ENCODE assay signal across 19 cellular contexts in the genomic region with DNA sequence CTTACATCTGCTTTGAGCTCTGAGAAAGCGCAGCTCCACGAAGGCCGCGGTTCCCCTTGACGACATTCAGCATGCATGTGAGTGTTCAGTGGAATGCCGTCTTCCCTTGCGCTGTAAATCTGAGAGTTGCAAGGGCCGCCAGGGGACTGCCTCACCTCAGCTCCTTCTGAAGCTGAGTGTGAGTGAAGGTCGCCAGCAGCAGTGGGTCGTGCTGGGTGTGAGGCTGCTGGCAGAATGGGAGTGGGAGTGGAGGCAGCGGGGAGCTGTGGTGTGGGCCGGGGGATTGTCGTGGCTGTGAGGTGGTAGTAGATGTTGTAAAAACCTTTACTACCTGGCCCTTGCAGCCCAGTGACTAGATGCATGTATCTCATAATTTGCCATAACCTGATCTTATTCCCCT.
DNase-seq lines count a peak whose midpoint lies in the region; ATAC-seq, FAIRE-seq and TF ChIP-seq lines count a peak whose summit lies in the region.
"Had no signal": no experiment of that assay in that cellular context is flagged by ENCODE, and none has a peak within 500 bp of the region (broad histone marks: within the 10 kb centered on the region; RNA-seq: fewer than 3 reads in every experiment).

No MANE protein-coding gene starts in this region.

- intact Hi-C loops in HepG2 (cut with micrococcal nuclease; ENCODE audit: unreplicated experiment) (no loop called here), right lobe of liver (cut with DNase I) (no loop called here)

- H3K36me3 ChIP-seq in HepG2 (replicated peaks in 1 of 2; ENCODE audit: control insufficient read depth in 1 of 2, insufficient read depth in 2 of 2, low read length in 2 of 2): peaks cover 23 to 48% of the 10 kb centered on the region in 2 experiments
- peaks cover 0 to 26% (median 14%) of the 10 kb centered on the region in 4 donors for H3K36me3 ChIP-seq in right lobe of liver
- peaks cover 18% of the 10 kb centered on the region for H3K36me3 ChIP-seq in osteoblast (ENCODE audit: insufficient read depth, low read length)

- peak overlapping the region; percentile 39 for H3K27ac Mint-ChIP-seq in activated CD4-positive, alpha-beta T cell treated with anti-CD3 and anti-CD28 coated beads, Interleukin-2, amount 10 ng/mL, durations not matched to agents 7 days and 5 days
- H3K27ac Mint-ChIP-seq: CD4-positive, alpha-beta T cell; HFFc6 had no signal

- H2AFZ ChIP-seq in HepG2 (ENCODE audit: low read length) (no peak overlapping the region), osteoblast (ENCODE audit: low read length) (no peak overlapping the region)

- no peaks in the 10 kb centered on the region for H3K27me3 Mint-ChIP-seq in activated CD4-positive, alpha-beta T cell treated with anti-CD3 and anti-CD28 coated beads, Interleukin-2, amount 10 ng/mL, durations not matched to agents 7 days and 5 days
- H3K27me3 Mint-ChIP-seq: CD4-positive, alpha-beta T cell had no signal

- in situ Hi-C loops in HepG2 (cut with HindIII; ENCODE audit: extremely low pct_ligation_motif_present, low pct_unique_long_range_greater_than_20kb): no loop called here

- H3K4me3 ChIP-seq in HepG2 (replicated peaks in 1 of 3; ENCODE audit: insufficient read depth in 1 of 3, low read depth in 2 of 3, low read length in 3 of 3) (no peak overlapping the region), right lobe of liver (no peak overlapping the region), osteoblast (ENCODE audit: insufficient read depth, low read length) (no peak overlapping the region)
- H3K4me3 ChIP-seq: A549 had no signal

- CTCF ChIA-PET in activated CD4-positive, alpha-beta T cell treated with anti-CD3 and anti-CD28 coated beads, Interleukin-2, amount 10 ng/mL, durations not matched to agents 7 days and 5 days (lab: Charles Lee): interaction anchor here (0.7 kb wide), 1 partner anchor 34 kb away, joined by 4 read pairs; no protein-coding TSS in a partner anchor
- CTCF ChIA-PET in HepG2 (lab: Yijun Ruan, JAX; ENCODE audit: low intra/inter-chr PET ratio, low total read pairs): no interaction called here

- H3K36me3 Mint-ChIP-seq in activated CD4-positive, alpha-beta T cell treated with anti-CD3 and anti-CD28 coated beads, Interleukin-2, amount 10 ng/mL, durations not matched to agents 7 days and 5 days (ENCODE audit: low read depth): peaks cover 11% of the 10 kb centered on the region

- H3K79me2 ChIP-seq in HepG2 (ENCODE audit: insufficient read depth, low read length) (peaks cover 13% of the 10 kb centered on the region), osteoblast (ENCODE audit: insufficient read depth, low read length) (peaks cover 12% of the 10 kb centered on the region)

- DNase-seq in activated CD4-positive, alpha-beta T cell treated with anti-CD3 and anti-CD28 coated beads, Interleukin-2, amount 10 ng/mL, durations not matched to agents 7 days and 5 days: no peak
- DNase-seq in activated CD4-positive, alpha-beta T cell treated with anti-CD3 and anti-CD28 coated beads for 48 hours: no peak
- DNase-seq in HepG2 (ENCODE audit: low spot score) (no peak), right lobe of liver (no peak), osteoblast (ENCODE audit: insufficient read length, low spot score, missing footprints) (peak; percentile 44), NCI-H2081 treated with DMSO at 0.1 percent for 48 hours (lab: John Stamatoyannopoulos, UW) (no peak)
- DNase-seq: AML-193; CD4-positive, alpha-beta T cell; DMS79 treated with DMSO at 0.1 percent for 48 hours; GF-D8; GOT3; H7; HFFc6 had no signal

- no peak overlapping the region for H3K9ac ChIP-seq in HepG2 (ENCODE audit: insufficient read depth, low read depth, low read length)

- no TSS peak for BruUV-seq in HepG2 (replicated peaks; lab: Mats Ljungman, UMichigan)

- TF ChIP-seq POLR2A in HepG2 (IDR thresholded peaks at IDR 0.05; ENCODE audit: insufficient read depth in 1 of 2, low read depth in 2 of 2, low read length in 2 of 2) (no peak), right lobe of liver (IDR thresholded peaks at IDR 0.05) (no peak)

- no peak overlapping the region for H3K4me3 Mint-ChIP-seq in activated CD4-positive, alpha-beta T cell treated with anti-CD3 and anti-CD28 coated beads, Interleukin-2, amount 10 ng/mL, durations not matched to agents 7 days and 5 days
- H3K4me3 Mint-ChIP-seq: CD4-positive, alpha-beta T cell; HFFc6 had no signal

- FAIRE-seq in HepG2 (lab: Jason Lieb, UNC): no peak
- FAIRE-seq: A549 had no signal

- 99% methylated on average over 13 of the region's 13 CpGs for WGBS in HepG2 (ENCODE audit: low lambda C conversion rate)
- 97% methylated on average over 8 of the region's 13 CpGs for WGBS in right lobe of liver (ENCODE audit: insufficient coverage, low coverage, low lambda C conversion rate, missing lambda C conversion rate)

- POLR2A ChIA-PET in activated CD4-positive, alpha-beta T cell treated with anti-CD3 and anti-CD28 coated beads, Interleukin-2, amount 10 ng/mL, durations not matched to agents 7 days and 5 days (lab: Charles Lee): no interaction called here
- POLR2A ChIA-PET in HepG2 (lab: Yijun Ruan, JAX): no interaction called here

- H3K27ac ChIP-seq in HepG2 (ENCODE audit: extremely low read length, insufficient read depth, low read length): no peak overlapping the region
- no peak overlapping the region for H3K27ac ChIP-seq in right lobe of liver
- no peak overlapping the region for H3K27ac ChIP-seq in osteoblast (ENCODE audit: low read depth, low read length)
- H3K27ac ChIP-seq: 22Rv1, A549, C4-2B, HL-60 had no signal

- H3K4me1 ChIP-seq in HepG2 (ENCODE audit: insufficient read depth, low read length): peaks cover 9% of the 10 kb centered on the region
- peaks cover 0 to 27% (median 12%) of the 10 kb centered on the region in 4 donors for H3K4me1 ChIP-seq in right lobe of liver
- peaks cover 3% of the 10 kb centered on the region for H3K4me1 ChIP-seq in osteoblast (ENCODE audit: insufficient read depth, low read length)
- H3K4me1 ChIP-seq: A549 had no signal

- ATAC-seq in HepG2 (no peak), right lobe of liver (no peak), esophagus mucosa (no peak)
- ATAC-seq: A549, HCT116 had no signal

- no peaks in the 10 kb centered on the region for H3K9me3 Mint-ChIP-seq in activated CD4-positive, alpha-beta T cell treated with anti-CD3 and anti-CD28 coated beads, Interleukin-2, amount 10 ng/mL, durations not matched to agents 7 days and 5 days
- H3K9me3 Mint-ChIP-seq: CD4-positive, alpha-beta T cell; HFFc6 had no signal

- no peak for TF ChIP-seq CTCF in HepG2 (CRISPR knock-in tag; IDR thresholded peaks at IDR 0.05)
- TF ChIP-seq CTCF in right lobe of liver (IDR thresholded peaks at IDR 0.05): no peak
- TF ChIP-seq CTCF in osteoblast (IDR thresholded peaks at IDR 0.05; ENCODE audit: extremely low read depth, low read depth, low read length): no peak

- TF ChIP-seq RAD21 in HepG2 (CRISPR knock-in tag; IDR thresholded peaks at IDR 0.05): no peak

- H4K20me1 ChIP-seq in HepG2 (ENCODE audit: insufficient read depth, low read length): peaks cover 15% of the 10 kb centered on the region; the same call in 1 of the 2 replicates
- H4K20me1 ChIP-seq in osteoblast (ENCODE audit: insufficient read depth, low read length): peaks cover 6% of the 10 kb centered on the region

- TF ChIP-seq EP300 in HepG2 (IDR thresholded peaks at IDR 0.05; ENCODE audit: low read depth in 2 of 2, low read length in 2 of 2) (no peak), HepG2 (CRISPR knock-in tag; IDR thresholded peaks at IDR 0.05; ENCODE audit: borderline replicate concordance) (no peak)

- H3K27me3 ChIP-seq in HepG2 (ENCODE audit: control insufficient read depth in 1 of 2, insufficient read depth in 2 of 2, low read length in 2 of 2): no peaks in the 10 kb centered on the region
- H3K27me3 ChIP-seq in right lobe of liver: no peaks in the 10 kb centered on the region
- no peaks in the 10 kb centered on the region for H3K27me3 ChIP-seq in osteoblast (ENCODE audit: insufficient read depth, low read length)

- H3K4me2 ChIP-seq in HepG2 (ENCODE audit: low read depth, low read length): no peak overlapping the region
- H3K4me2 ChIP-seq in osteoblast (ENCODE audit: insufficient read depth, low read length): no peak overlapping the region
- H3K4me2 ChIP-seq: A549 had no signal

- peaks cover 1% of the 10 kb centered on the region for H3K4me1 Mint-ChIP-seq in activated CD4-positive, alpha-beta T cell treated with anti-CD3 and anti-CD28 coated beads, Interleukin-2, amount 10 ng/mL, durations not matched to agents 7 days and 5 days

- H3K9me3 ChIP-seq in HepG2 (ENCODE audit: low read length): no peaks in the 10 kb centered on the region
- H3K9me3 ChIP-seq in right lobe of liver: no peaks in the 10 kb centered on the region
- no peaks in the 10 kb centered on the region for H3K9me3 ChIP-seq in osteoblast (ENCODE audit: low read depth, low read length)
- H3K9me3 ChIP-seq: A549 had no signal

TF ChIP-seq in HepG2, 621 proteins besides CTCF, POLR2A, EP300 and RAD21 (continues in another document):
- TF ChIP-seq ZZZ3 (CRISPR knock-in tag; IDR thresholded peaks at IDR 0.05; ENCODE audit: borderline replicate concordance) (no peak), PAF1 (CRISPR knock-in tag; IDR thresholded peaks at IDR 0.05) (no peak), FOXK1 (CRISPR knock-in tag; IDR thresholded peaks at IDR 0.05; ENCODE audit: borderline replicate concordance, low read depth) (no peak), ZNF136 (CRISPR knock-in tag; IDR thresholded peaks at IDR 0.05; ENCODE audit: low read depth) (no peak), LCORL (IDR thresholded peaks at IDR 0.05) (no peak), LCORL (CRISPR knock-in tag; IDR thresholded peaks at IDR 0.05) (no peak), AGO2 (optimal IDR thresholded peaks at IDR 0.05; ENCODE audit: low read depth, low read length) (peak; percentile 60), JARID2 (CRISPR knock-in tag; IDR thresholded peaks at IDR 0.05; ENCODE audit: insufficient replicate concordance) (no peak)
- TF ChIP-seq, protein P1, sequence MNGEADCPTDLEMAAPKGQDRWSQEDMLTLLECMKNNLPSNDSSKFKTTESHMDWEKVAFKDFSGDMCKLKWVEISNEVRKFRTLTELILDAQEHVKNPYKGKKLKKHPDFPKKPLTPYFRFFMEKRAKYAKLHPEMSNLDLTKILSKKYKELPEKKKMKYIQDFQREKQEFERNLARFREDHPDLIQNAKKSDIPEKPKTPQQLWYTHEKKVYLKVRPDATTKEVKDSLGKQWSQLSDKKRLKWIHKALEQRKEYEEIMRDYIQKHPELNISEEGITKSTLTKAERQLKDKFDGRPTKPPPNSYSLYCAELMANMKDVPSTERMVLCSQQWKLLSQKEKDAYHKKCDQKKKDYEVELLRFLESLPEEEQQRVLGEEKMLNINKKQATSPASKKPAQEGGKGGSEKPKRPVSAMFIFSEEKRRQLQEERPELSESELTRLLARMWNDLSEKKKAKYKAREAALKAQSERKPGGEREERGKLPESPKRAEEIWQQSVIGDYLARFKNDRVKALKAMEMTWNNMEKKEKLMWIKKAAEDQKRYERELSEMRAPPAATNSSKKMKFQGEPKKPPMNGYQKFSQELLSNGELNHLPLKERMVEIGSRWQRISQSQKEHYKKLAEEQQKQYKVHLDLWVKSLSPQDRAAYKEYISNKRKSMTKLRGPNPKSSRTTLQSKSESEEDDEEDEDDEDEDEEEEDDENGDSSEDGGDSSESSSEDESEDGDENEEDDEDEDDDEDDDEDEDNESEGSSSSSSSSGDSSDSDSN (CRISPR knock-in tag; IDR thresholded peaks at IDR 0.05): no peak
